21 cellular contexts compared by ENCODE assay signal in the genomic region with DNA sequence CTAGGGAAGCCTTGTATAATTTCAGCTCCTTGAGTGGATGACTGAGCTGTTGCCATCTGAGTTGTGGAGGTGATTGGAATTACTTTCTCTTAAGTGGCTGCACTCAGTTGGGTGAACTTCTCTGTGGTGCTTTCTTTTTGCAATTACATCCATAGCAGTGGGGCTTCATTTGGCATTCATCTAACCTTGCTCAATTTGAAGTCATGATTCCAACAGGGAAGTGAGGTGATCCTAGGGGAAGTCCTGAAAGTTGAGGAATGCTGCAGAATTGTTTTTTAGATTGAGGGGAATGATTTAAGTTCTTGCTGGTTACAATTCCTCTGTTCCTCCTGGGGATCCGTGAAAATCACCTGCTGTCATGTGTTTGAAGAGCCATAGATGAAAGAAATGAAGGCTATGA. TPM values are rescaled to one million over a fixed set of nuclear protein-coding genes. Genes with fewer than 3 reads are reported as not detected.
DNase-seq lines count a peak whose midpoint lies in the region; ATAC-seq, FAIRE-seq and TF ChIP-seq lines count a peak whose summit lies in the region.
"Had no signal": no experiment of that assay in that cellular context is flagged by ENCODE, and none has a peak within 500 bp of the region (broad histone marks: within the 10 kb centered on the region; RNA-seq: fewer than 3 reads in every experiment).

No MANE protein-coding gene starts in this region.

- H3K79me2 ChIP-seq in OCI-LY7 (ENCODE audit: insufficient read depth, low read depth, low read length): no peaks in the 10 kb centered on the region

- peak; percentile 9 for FAIRE-seq in GM12892 (lab: Jason Lieb, UNC)
- FAIRE-seq: GM12878 had no signal

- no peak overlapping the region for H3K4me2 ChIP-seq in OCI-LY7 (ENCODE audit: low read length)
- H3K4me2 ChIP-seq: BLaER1 had no signal

- H3K27ac ChIP-seq in OCI-LY7 (ENCODE audit: low read depth, low read length, poor library complexity, severe bottlenecking): no peak overlapping the region
- H3K27ac ChIP-seq: BLaER1, Peyer's patch had no signal

- H2AFZ ChIP-seq in OCI-LY7 (ENCODE audit: low read length): no peak overlapping the region

- no peak for TF ChIP-seq CTCF in OCI-LY7 (conservative IDR thresholded peaks at IDR 0.05; ENCODE audit: low read length)

- POLR2A ChIA-PET in OCI-LY7 (lab: Charles Lee): interaction anchor here (0.5 kb wide), 1 partner anchor 98 kb away, joined by 3 read pairs; no protein-coding TSS in a partner anchor

- H3K4me3 ChIP-seq in H7 (ENCODE audit: insufficient read depth, low read depth, low read length): no peak overlapping the region
- H3K4me3 ChIP-seq in OCI-LY7 (ENCODE audit: low read depth, low read length, poor library complexity, severe bottlenecking): no peak overlapping the region
- H3K4me3 ChIP-seq: BLaER1, GM12878, Peyer's patch had no signal

- no peaks in the 10 kb centered on the region for H3K9me2 ChIP-seq in OCI-LY7 (ENCODE audit: insufficient read depth, low read length)

- H3K9me3 ChIP-seq in OCI-LY7 (ENCODE audit: low read length): no peaks in the 10 kb centered on the region
- H3K9me3 ChIP-seq: BLaER1, Caco-2, Peyer's patch had no signal

- no peaks in the 10 kb centered on the region for H4K20me1 ChIP-seq in OCI-LY7 (ENCODE audit: insufficient read depth, low read length)
- H4K20me1 ChIP-seq: BLaER1 had no signal

- no peak for DNase-seq in GM12892 (ENCODE audit: insufficient read length)
- peak; percentile 43 for DNase-seq in H7
- DNase-seq in NCI-H748 (lab: John Stamatoyannopoulos, UW; ENCODE audit: unreplicated experiment): peak; percentile 47
- peak; percentile 60 for DNase-seq in iPS DF 4.7 (ENCODE audit: extremely low read depth, low spot score)
- no peak for DNase-seq in OCI-LY7 (ENCODE audit: low spot score)
- DNase-seq in SIG-M5 treated with dmso at 0.1 percent for 504 hours (lab: John Stamatoyannopoulos, UW; ENCODE audit: unreplicated experiment): no peak
- DNase-seq in AG08396 (ENCODE audit: low spot score): no peak
- DNase-seq: Caco-2; CD4-positive, alpha-beta T cell; DMS 273 treated with DMSO at 0.1 percent for 48 hours; DND-41; NCI-H1105; NCI-H1694 treated with DMSO at 0.1 percent for 48 hours; NCI-H2081 treated with DMSO at 0.1 percent for 48 hours; NCI-H774; NK-92 treated with Interleukin-12 subunit alpha and Interleukin-12 subunit beta, amount 100 ng/mL, for 24 hours; Peyer's patch had no signal

- no peak for TF ChIP-seq POLR2A in GM12892 (IDR thresholded peaks at IDR 0.05; ENCODE audit: low read depth, low read length)

- BruUV-seq in OCI-LY7 (replicated peaks; lab: Mats Ljungman, UMichigan): no TSS peak

- ATAC-seq in HG02763 (IDR thresholded peaks at IDR 0.05; ENCODE audit: unreplicated experiment): no peak
- ATAC-seq: GM12878, HCT116 had no signal

- intact Hi-C loops in OCI-LY7 (cut with micrococcal nuclease; ENCODE audit: unreplicated experiment): no loop called here

- CTCF ChIA-PET in OCI-LY7 (lab: Charles Lee; ENCODE audit: unreplicated experiment): no interaction called here

- H3K36me3 ChIP-seq in H7 (replicated peaks; ENCODE audit: control insufficient read depth, insufficient read depth, low read length): no peaks in the 10 kb centered on the region
- H3K36me3 ChIP-seq in OCI-LY7 (ENCODE audit: insufficient read depth, low read length): no peaks in the 10 kb centered on the region
- H3K36me3 ChIP-seq: BLaER1, Peyer's patch had no signal

- H3K27me3 ChIP-seq in H7 (ENCODE audit: control insufficient read depth, insufficient read depth, low read length): no peaks in the 10 kb centered on the region
- H3K27me3 ChIP-seq: BLaER1, Peyer's patch had no signal

- no peaks in the 10 kb centered on the region for H3K4me1 ChIP-seq in OCI-LY7 (ENCODE audit: insufficient read depth, low read length, poor library complexity, severe bottlenecking)
- H3K4me1 ChIP-seq: BLaER1, Peyer's patch had no signal

RNA-seq across cellular contexts. Expression of gene ARHGAP42, which starts 39.6 kb away (rescaled TPM):
- 1.3 TPM for polyA plus RNA-seq in GM12892 (2012; ENCODE audit: missing spikeins)
- total RNA-seq in H7 (2014; rRNA removed; shearing (Covaris generic)): 21.5 and 23.1 TPM in 2 replicates
- total RNA-seq in OCI-LY7 (2014; rRNA removed; shearing (Covaris generic)): 0.10 TPM in 1 of 2 replicates, not detected in the other
- not detected in 2 replicates for total RNA-seq in OCI-LY7 (2022)
- total RNA-seq: CD4-positive, alpha-beta T cell had no signal

Comparison
In these comparisons a context has a peak if more than half of its experiments do, and no peak if none do; other contexts are left out.
1. DNase-seq: peak in H7 (single experiment), NCI-H748 (single experiment) and iPS DF 4.7 (single experiment); none in GM12892 (single experiment), OCI-LY7 (single experiment), SIG-M5 treated with dmso at 0.1 percent for 504 hours (single experiment) and AG08396 (single experiment).
2. RNA of gene ARHGAP42, which starts 39.6 kb away (total RNA-seq): 21.5 to 23.1 TPM in H7; 0.10 TPM in OCI-LY7; every median in the first group is over 10 times any median in the second.